ENCODE assay signal across 23 cellular contexts in genomic region chr4:186653973-186654372, GRCh38.
DNase-seq lines count a peak whose midpoint lies in the region; ATAC-seq and TF ChIP-seq lines count a peak whose summit lies in the region.
"Had no signal": no experiment of that assay in that cellular context is flagged by ENCODE, and none has a peak within 500 bp of the region (broad histone marks: within the 10 kb centered on the region; RNA-seq: fewer than 3 reads in every experiment).

No MANE protein-coding gene starts in this region.

- no peaks in the 10 kb centered on the region for H3K9me3 ChIP-seq in mucosa of descending colon
- H3K9me3 ChIP-seq: BLaER1, HAP-1 had no signal

- ATAC-seq in mucosa of descending colon, result peak; percentile 39
- no peak for ATAC-seq in activated CD4-positive, alpha-beta T cell treated with anti-CD3 and anti-CD28 coated beads for 36 hours

- POLR2A ChIA-PET in activated CD4-positive, alpha-beta T cell treated with anti-CD3 and anti-CD28 coated beads for 36 hours (lab: Charles Lee), result no interaction called here

- H3K4me1 Mint-ChIP-seq in chondrocyte (ENCODE audit: low read depth), result peaks cover 80% of the 10 kb centered on the region
- no peaks in the 10 kb centered on the region for H3K4me1 Mint-ChIP-seq in activated CD4-positive, alpha-beta T cell treated with anti-CD3 and anti-CD28 coated beads for 36 hours

- peak; percentile 53 for DNase-seq in LNCaP clone FGC (ENCODE audit: low read depth)
- DNase-seq in chondrocyte (ENCODE audit: low spot score), result no peak
- DNase-seq in mucosa of descending colon, result no peak
- no peak for DNase-seq in activated CD4-positive, alpha-beta T cell treated with anti-CD3 and anti-CD28 coated beads for 1 hour
- no peak for DNase-seq in activated CD4-positive, alpha-beta T cell treated with anti-CD3 and anti-CD28 coated beads for 36 hours
- no peak for DNase-seq in H7
- no peak for DNase-seq in AG20443 (ENCODE audit: low spot score)
- DNase-seq: DMS 273 treated with DMSO at 0.1 percent for 48 hours; Kasumi-1; MM.1S; NCI-H1092; NCI-H146; NCI-H2029 treated with DMSO at 0.1 percent for 48 hours; NCI-H2171 treated with DMSO at 0.1 percent for 48 hours; NCI-H446; NCI-H69; NK-92 treated with Interleukin-12 subunit alpha and Interleukin-12 subunit beta, amount 100 ng/mL, for 24 hours; SHP77 had no signal

- H3K4me3 ChIP-seq in LNCaP clone FGC (ENCODE audit: low read depth, low read length) (no peak overlapping the region), mucosa of descending colon (no peak overlapping the region), H7 (ENCODE audit: insufficient read depth, low read depth, low read length) (no peak overlapping the region)
- H3K4me3 ChIP-seq: BLaER1, HAP-1 had no signal

- no peaks in the 10 kb centered on the region for H3K9me3 Mint-ChIP-seq in chondrocyte (ENCODE audit: low read depth)
- H3K9me3 Mint-ChIP-seq in activated CD4-positive, alpha-beta T cell treated with anti-CD3 and anti-CD28 coated beads for 36 hours (ENCODE audit: low read depth), result peaks cover 2% of the 10 kb centered on the region

- no peaks in the 10 kb centered on the region for H3K27me3 Mint-ChIP-seq in chondrocyte (ENCODE audit: low read depth)
- peaks cover 7% of the 10 kb centered on the region for H3K27me3 Mint-ChIP-seq in activated CD4-positive, alpha-beta T cell treated with anti-CD3 and anti-CD28 coated beads for 36 hours

- CTCF ChIA-PET in activated CD4-positive, alpha-beta T cell treated with anti-CD3 and anti-CD28 coated beads for 36 hours (lab: Charles Lee), result no interaction called here

- peaks cover 3% of the 10 kb centered on the region for H3K4me1 ChIP-seq in mucosa of descending colon (ENCODE audit: low read depth)
- H3K4me1 ChIP-seq: BLaER1 had no signal

- H3K27me3 ChIP-seq in H7 (ENCODE audit: control insufficient read depth, insufficient read depth, low read length), result no peaks in the 10 kb centered on the region
- H3K27me3 ChIP-seq: BLaER1 had no signal

- no peak for TF ChIP-seq CTCF in C4-2B (conservative IDR thresholded peaks at IDR 0.05)
- no peak for TF ChIP-seq CTCF in LNCaP clone FGC (IDR thresholded peaks at IDR 0.05; ENCODE audit: control insufficient read depth, extremely low read depth, insufficient read depth)
- TF ChIP-seq CTCF in chondrocyte (IDR thresholded peaks at IDR 0.05), result no peak
- no peak for TF ChIP-seq CTCF in mucosa of descending colon (IDR thresholded peaks at IDR 0.05)

- H3K27ac ChIP-seq in C4-2B, result peak overlapping the region; percentile 23; the same call in 1 of the 2 replicates
- H3K27ac ChIP-seq: BLaER1, HL-60 had no signal

- peaks cover 11% of the 10 kb centered on the region for H3K36me3 Mint-ChIP-seq in chondrocyte (ENCODE audit: low read depth)
- no peaks in the 10 kb centered on the region for H3K36me3 Mint-ChIP-seq in activated CD4-positive, alpha-beta T cell treated with anti-CD3 and anti-CD28 coated beads for 36 hours (ENCODE audit: low read depth)
- H3K36me3 Mint-ChIP-seq: IgD-negative memory B cell had no signal

- no peak overlapping the region for H3K4me3 Mint-ChIP-seq in chondrocyte (ENCODE audit: unreplicated experiment)
- no peak overlapping the region for H3K4me3 Mint-ChIP-seq in activated CD4-positive, alpha-beta T cell treated with anti-CD3 and anti-CD28 coated beads for 36 hours
- H3K4me3 Mint-ChIP-seq: IgD-negative memory B cell had no signal

- no peaks in the 10 kb centered on the region for H3K36me3 ChIP-seq in mucosa of descending colon (ENCODE audit: low read depth)
- no peaks in the 10 kb centered on the region for H3K36me3 ChIP-seq in H7 (replicated peaks; ENCODE audit: control insufficient read depth, insufficient read depth, low read length)

- intact Hi-C loops in mucosa of descending colon (cut with DNase I, micrococcal nuclease), result loop anchor here in 1 of 2 donors (10.0 kb wide), 1 partner anchor 51 kb away; no protein-coding TSS in a partner anchor
- intact Hi-C loops in activated CD4-positive, alpha-beta T cell treated with anti-CD3 and anti-CD28 coated beads for 36 hours (cut with DNase I, micrococcal nuclease), result no loop called here

- H3K27ac Mint-ChIP-seq in chondrocyte (ENCODE audit: unreplicated experiment), result peak overlapping the region; percentile 14
- no peak overlapping the region for H3K27ac Mint-ChIP-seq in activated CD4-positive, alpha-beta T cell treated with anti-CD3 and anti-CD28 coated beads for 36 hours
- H3K27ac Mint-ChIP-seq: IgD-negative memory B cell had no signal
